Comparison of ENCODE assay signal across 2 cellular contexts in genomic region chr11:11949482-11949881, GRCh38.
TF ChIP-seq lines count a peak whose summit lies in the region.

No MANE protein-coding gene starts in this region.

TF ChIP-seq in liver, 16 proteins besides CTCF, POLR2A, EP300 and RAD21:
- TF ChIP-seq GABPA (IDR thresholded peaks at IDR 0.05 in 1 of 2, conservative IDR thresholded peaks at IDR 0.05 in 1 of 2): no peak
- TF ChIP-seq NR2F2 (IDR thresholded peaks at IDR 0.05): no peak
- TF ChIP-seq HNF4G (IDR thresholded peaks at IDR 0.05): no peak

TF ChIP-seq in HepG2, 621 proteins besides CTCF, POLR2A, EP300 and RAD21:
- no peak for TF ChIP-seq PREB (CRISPR knock-in tag; IDR thresholded peaks at IDR 0.05)
- TF ChIP-seq ZNF446 (CRISPR knock-in tag; IDR thresholded peaks at IDR 0.05): no peak
- no peak for TF ChIP-seq GFI1 (CRISPR knock-in tag; IDR thresholded peaks at IDR 0.05; ENCODE audit: borderline replicate concordance)
- TF ChIP-seq ZFYVE20 (CRISPR knock-in tag; IDR thresholded peaks at IDR 0.05; ENCODE audit: borderline replicate concordance, low read depth): no peak
- no peak for TF ChIP-seq MXD3 (CRISPR knock-in tag; IDR thresholded peaks at IDR 0.05)
- no peak for TF ChIP-seq ZNF83 (CRISPR knock-in tag; IDR thresholded peaks at IDR 0.05; ENCODE audit: borderline replicate concordance)
- TF ChIP-seq NFAT5 (CRISPR knock-in tag; IDR thresholded peaks at IDR 0.05): no peak
- TF ChIP-seq GLMP (CRISPR knock-in tag; IDR thresholded peaks at IDR 0.05; ENCODE audit: borderline replicate concordance): no peak
